Comparison of ENCODE assay signal across 29 cellular contexts in the genomic region with DNA sequence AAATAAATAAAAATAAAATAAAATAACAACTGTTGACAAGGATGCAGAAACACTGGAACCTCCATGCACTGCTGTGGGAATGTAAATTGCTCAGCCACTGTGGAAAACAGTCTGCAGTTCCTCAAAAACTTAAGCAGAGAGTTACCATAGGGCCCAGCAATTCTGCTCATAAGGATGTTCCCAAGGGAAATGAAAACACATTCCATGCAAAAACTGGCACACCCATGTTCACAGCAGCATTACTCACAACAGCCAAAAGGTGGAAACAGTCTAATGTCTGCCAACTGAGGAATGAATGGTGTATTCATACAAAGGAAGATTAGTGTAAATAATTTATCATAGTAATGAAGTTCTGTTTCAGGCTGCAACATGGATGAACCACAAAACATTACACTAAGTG. TPM values are rescaled to one million over a fixed set of nuclear protein-coding genes. Genes with fewer than 3 reads are reported as not detected.
A peak's percentile ranks its signal among the peaks of the same experiment; 100 is the strongest.
DNase-seq lines count a peak whose midpoint lies in the region; ATAC-seq, FAIRE-seq and TF ChIP-seq lines count a peak whose summit lies in the region.
"Had no signal": no experiment of that assay in that cellular context is flagged by ENCODE, and none has a peak within 500 bp of the region (broad histone marks: within the 10 kb centered on the region; RNA-seq: fewer than 3 reads in every experiment).

No MANE protein-coding gene starts in this region.

- H3F3A ChIP-seq in PC-3 (ENCODE audit: low read length, unreplicated experiment) (no peaks in the 10 kb centered on the region), MM.1S (ENCODE audit: insufficient read depth, low read length) (no peaks in the 10 kb centered on the region)

- POLR2A ChIA-PET in A673 (lab: Charles Lee; ENCODE audit: low non-redundant PET): no interaction called here
- POLR2A ChIA-PET in HEK293 (lab: Yijun Ruan, JAX): no interaction called here
- POLR2A ChIA-PET in PC-3 (lab: Charles Lee; ENCODE audit: unreplicated experiment): no interaction called here

- H3K4me3 ChIP-seq in A673 (ENCODE audit: low read depth, low read length, poor library complexity, severe bottlenecking) (no peak overlapping the region), HEK293 (ENCODE audit: low read depth, low read length) (no peak overlapping the region), PC-3 (ENCODE audit: low read length) (no peak overlapping the region), fibroblast of mammary gland (ENCODE audit: control insufficient read depth, low read depth, low read length) (no peak overlapping the region), MM.1S (ENCODE audit: low read length) (no peak overlapping the region), uterus (no peak overlapping the region)
- H3K4me3 ChIP-seq: BLaER1, PC-9, SJCRH30 had no signal

- H3K27ac ChIP-seq in A673 (ENCODE audit: low read depth, low read length, poor library complexity, severe bottlenecking) (no peak overlapping the region), HEK293 (ENCODE audit: extremely low read depth, low read depth, low read length) (no peak overlapping the region), PC-3 (ENCODE audit: low read length) (peak overlapping the region; percentile 20), MM.1S (ENCODE audit: low read length) (no peak overlapping the region), uterus (no peak overlapping the region)
- H3K27ac ChIP-seq: BLaER1, PC-9, SJCRH30 had no signal

- no peaks in the 10 kb centered on the region for H3K36me3 ChIP-seq in A673 (ENCODE audit: insufficient read depth, low read length, poor library complexity, severe bottlenecking)
- no peaks in the 10 kb centered on the region for H3K36me3 ChIP-seq in HEK293 (ENCODE audit: control insufficient read depth in 2 of 2, insufficient read depth in 1 of 2, low read length in 2 of 2)
- H3K36me3 ChIP-seq in PC-3 (ENCODE audit: low read depth, low read length): no peaks in the 10 kb centered on the region
- H3K36me3 ChIP-seq in MM.1S (replicated peaks; ENCODE audit: insufficient read depth, low read length): no peaks in the 10 kb centered on the region
- no peaks in the 10 kb centered on the region for H3K36me3 ChIP-seq in uterus
- H3K36me3 ChIP-seq: BLaER1, SJCRH30 had no signal

- no peaks in the 10 kb centered on the region for H4K20me1 ChIP-seq in PC-3 (ENCODE audit: low read length)
- H4K20me1 ChIP-seq in MM.1S (ENCODE audit: insufficient read depth, low read length): no peaks in the 10 kb centered on the region

- ATAC-seq in PC-3: peak; percentile 74
- ATAC-seq in HG03354 (IDR thresholded peaks at IDR 0.05; ENCODE audit: poor library complexity, severe bottlenecking, unreplicated experiment): no peak
- ATAC-seq: Right ventricle myocardium inferior, T-cell had no signal

- H3K9ac ChIP-seq in PC-3 (ENCODE audit: low read length) (no peak overlapping the region), MM.1S (ENCODE audit: low read length) (no peak overlapping the region)
- H3K9ac ChIP-seq: BLaER1 had no signal

- CTCF ChIA-PET in A673 (lab: Charles Lee): interaction anchor here (0.6 kb wide), 1 partner anchor 18 kb away, joined by 3 read pairs; no protein-coding TSS in a partner anchor
- CTCF ChIA-PET in HEK293 (lab: Yijun Ruan, JAX): no interaction called here
- CTCF ChIA-PET in PC-3 (lab: Charles Lee): no interaction called here

- TF ChIP-seq POLR2A in uterus (IDR thresholded peaks at IDR 0.05): no peak

- intact Hi-C loops in A673 (cut with micrococcal nuclease; ENCODE audit: unreplicated experiment): no loop called here
- intact Hi-C loops in PC-3 (cut with micrococcal nuclease): no loop called here
- intact Hi-C loops in uterus (cut with DNase I; ENCODE audit: low total_unique reads): no loop called here

- DNase-seq in A673 (ENCODE audit: low spot score) (peak; percentile 18), PC-3 (peak; percentile 59), fibroblast of mammary gland (ENCODE audit: low read depth) (peak; percentile 26), MM.1S (no peak), D721Med (ENCODE audit: insufficient read length, low spot score) (no peak), uterus (no peak)
- DNase-seq: CD4-positive, CD25-positive, alpha-beta regulatory T cell; H7; HFFc6; IMR-90; KG1; MV-4-11; NCI-H1105; NCI-H146; NCI-H1930; NCI-H2227 treated with DMSO at 0.1 percent for 48 hours; NCI-H748 treated with DMSO at 0.1 percent for 48 hours; PC-9; SJCRH30; T-cell had no signal

- TF ChIP-seq CTCF in A673 (conservative IDR thresholded peaks at IDR 0.05; ENCODE audit: low read depth, low read length) (no peak), HEK293 (tag by site-specific recombination; IDR thresholded peaks at IDR 0.05) (no peak), PC-3 (conservative IDR thresholded peaks at IDR 0.05; ENCODE audit: low read depth, low read length) (no peak), fibroblast of mammary gland (conservative IDR thresholded peaks at IDR 0.05; ENCODE audit: control insufficient read depth, insufficient read depth, low read depth, low read length) (no peak), MM.1S (IDR thresholded peaks at IDR 0.05; ENCODE audit: low read length) (no peak), D721Med (IDR thresholded peaks at IDR 0.05; ENCODE audit: insufficient read depth, missing control alignments) (no peak), uterus (IDR thresholded peaks at IDR 0.05) (no peak)

- no peak for FAIRE-seq in D721Med (lab: Jason Lieb, UNC)
- FAIRE-seq: GM18507 had no signal

- H3K79me2 ChIP-seq in PC-3 (ENCODE audit: low read length) (no peaks in the 10 kb centered on the region), MM.1S (ENCODE audit: low read length) (no peaks in the 10 kb centered on the region)

- H3K27me3 ChIP-seq in A673 (replicated peaks; ENCODE audit: insufficient read depth, low read depth, low read length, poor library complexity) (peaks cover 10% of the 10 kb centered on the region), PC-3 (ENCODE audit: low read length) (no peaks in the 10 kb centered on the region), MM.1S (replicated peaks; ENCODE audit: insufficient read depth, low read length) (peaks cover 52% of the 10 kb centered on the region), uterus (no peaks in the 10 kb centered on the region)
- H3K27me3 ChIP-seq: SJCRH30 had no signal

- H3K4me1 ChIP-seq in A673 (ENCODE audit: insufficient read depth, low read length, poor library complexity, severe bottlenecking) (no peaks in the 10 kb centered on the region), HEK293 (ENCODE audit: control insufficient read depth, insufficient read depth, low read length) (no peaks in the 10 kb centered on the region), PC-3 (ENCODE audit: insufficient read depth, low read length) (peaks cover 18% of the 10 kb centered on the region), MM.1S (ENCODE audit: low read length) (no peaks in the 10 kb centered on the region), uterus (no peaks in the 10 kb centered on the region)
- H3K4me1 ChIP-seq: SJCRH30 had no signal

- H2AFZ ChIP-seq in PC-3 (ENCODE audit: low read length): no peak overlapping the region
- H2AFZ ChIP-seq in MM.1S (ENCODE audit: low read length): no peak overlapping the region
- H2AFZ ChIP-seq: PC-9 had no signal

- H3K4me2 ChIP-seq in PC-3 (ENCODE audit: low read length): no peak overlapping the region
- no peak overlapping the region for H3K4me2 ChIP-seq in MM.1S (ENCODE audit: low read depth, low read length)
- H3K4me2 ChIP-seq: BLaER1, PC-9 had no signal

- BruUV-seq in A673 (replicated peaks; lab: Mats Ljungman, UMichigan) (no TSS peak), PC-3 (replicated peaks; lab: Mats Ljungman, UMichigan) (no TSS peak)

- H3K9me3 ChIP-seq in A673 (ENCODE audit: low read depth, low read length, poor library complexity, severe bottlenecking): no peaks in the 10 kb centered on the region
- no peaks in the 10 kb centered on the region for H3K9me3 ChIP-seq in HEK293 (ENCODE audit: control insufficient read depth, insufficient read depth, low read depth, low read length)
- H3K9me3 ChIP-seq in PC-3 (ENCODE audit: low read length): no peaks in the 10 kb centered on the region
- no peaks in the 10 kb centered on the region for H3K9me3 ChIP-seq in MM.1S (replicated peaks; ENCODE audit: insufficient read depth, low read length)
- H3K9me3 ChIP-seq in uterus: no peaks in the 10 kb centered on the region
- H3K9me3 ChIP-seq: BLaER1, SJCRH30 had no signal

- H3K9me2 ChIP-seq in PC-3 (replicated peaks; ENCODE audit: low read length): no peaks in the 10 kb centered on the region
- no peaks in the 10 kb centered on the region for H3K9me2 ChIP-seq in MM.1S (replicated peaks; ENCODE audit: insufficient read depth, low read length)

TF ChIP-seq in HEK293, 187 proteins besides CTCF, POLR2A, EP300 and RAD21:
- peak; percentile 85 for TF ChIP-seq ZNF140 (tag by site-specific recombination; IDR thresholded peaks at IDR 0.05)
- no peak for TF ChIP-seq BCL11B (tag by site-specific recombination; IDR thresholded peaks at IDR 0.05; ENCODE audit: low read depth)

RNA-seq across cellular contexts. Expression of gene KRTAP5-10, which starts 3.2 kb away (rescaled TPM):
- total RNA-seq in A673 (2021) (not detected in 2 replicates), PC-3 (2014; rRNA removed) (not detected in 2 replicates), uterus (under 1 TPM in 1 of 4 donors, not detected in 3; 0.37 TPM)
- total RNA-seq: A172; CD4-positive, CD25-positive, alpha-beta regulatory T cell; G401; HFFc6; IMR-90; NCI-H460; PC-9; Right ventricle myocardium inferior; RPMI7951; SJCRH30; T-cell had no signal

RNA-seq across cellular contexts. Expression of gene KRTAP5-9, which starts 13.9 kb away (rescaled TPM):
- total RNA-seq in A673 (2021): not detected in 2 replicates
- total RNA-seq in PC-3 (2014; rRNA removed): not detected in 2 replicates
- not detected for total RNA-seq in uterus
- total RNA-seq: A172, G401, H7, IMR-90, NCI-H460, PC-9, Right ventricle myocardium inferior, RPMI7951, SJCRH30 had no signal

RNA-seq across cellular contexts. Expression of gene KRTAP5-11, which starts 20.6 kb away (rescaled TPM):
- total RNA-seq in A673 (2021) (not detected in 2 replicates), PC-3 (2014; rRNA removed) (not detected in 2 replicates), uterus (not detected)
- total RNA-seq: A172; CD4-positive, CD25-positive, alpha-beta regulatory T cell; G401; H7; HFFc6; IMR-90; NCI-H460; PC-9; Right ventricle myocardium inferior; RPMI7951; SJCRH30; T-cell had no signal

RNA-seq across cellular contexts. Expression of gene KRTAP5-8, which starts 24.3 kb away (rescaled TPM):
- total RNA-seq in A673 (2021) (not detected in 2 replicates), PC-3 (2014; rRNA removed) (not detected in 2 replicates), uterus (under 1 TPM in 1 of 4 donors, not detected in 3; 0.64 TPM)
- total RNA-seq: A172, G401, H7, HFFc6, IMR-90, NCI-H460, PC-9, Right ventricle myocardium inferior, RPMI7951, SJCRH30, T-cell had no signal

RNA-seq across cellular contexts. Expression of gene KRTAP5-7, which starts 35.1 kb away (rescaled TPM):
- total RNA-seq in A673 (2021) (not detected in 2 replicates), PC-3 (2014; rRNA removed) (not detected in 2 replicates), uterus (under 1 TPM in 1 of 4 donors, not detected in 3; 0.95 TPM)
- total RNA-seq: A172; CD4-positive, CD25-positive, alpha-beta regulatory T cell; G401; H7; HFFc6; IMR-90; NCI-H460; PC-9; Right ventricle myocardium inferior; RPMI7951; SJCRH30; T-cell had no signal

Comparison
In these comparisons a context has a peak if more than half of its experiments do, and no peak if none do; other contexts are left out.
1. DNase-seq: peak in A673 (single experiment), PC-3 (single experiment) and fibroblast of mammary gland (single experiment); none in MM.1S (single experiment), D721Med (single experiment) and uterus (0 of 2).